ENCODE assay signal across 8 cellular contexts in genomic region chr2:232550351-232551261, GRCh38. TPM values are rescaled to one million over a fixed set of nuclear protein-coding genes. Genes with fewer than 3 reads are reported as not detected.
DNase-seq lines count a peak whose midpoint lies in the region; ATAC-seq, FAIRE-seq and TF ChIP-seq lines count a peak whose summit lies in the region.

EIF4E2 (plus strand) TSS chr2:232550689; CDS start chr2:232550725, 36 bp downstream.
TIGD1 (minus strand) TSS chr2:232550557; CDS start chr2:232549882, 675 bp downstream.

- H3K27me3 Mint-ChIP-seq in progenitor cell of endocrine pancreas = no peaks in the 10 kb centered on the region

- ATAC-seq in HG02840 (IDR thresholded peaks at IDR 0.05; ENCODE audit: low FRiP score, unreplicated experiment) (peak; percentile 91), left cardiac atrium (peak; percentile 98)

- peak within 1 kb of the TSS; percentile 96 for H3K4me3 Mint-ChIP-seq in progenitor cell of endocrine pancreas (ENCODE audit: low read depth)

- TF ChIP-seq POLR2A in GM12892 (IDR thresholded peaks at IDR 0.05; ENCODE audit: low read depth, low read length) (peak; percentile 93), adrenal gland (IDR thresholded peaks at IDR 0.05) (peak; percentile 76 to 94)

- H3K27ac ChIP-seq in adrenal gland = peak within 1 kb of the TSS; percentile 96 to 99 (median 98)

- 0 to 1% (median 1%) methylated on average over 12 to 82 of the region's 82 CpGs for WGBS in adrenal gland, 4 donors

- H3K36me3 Mint-ChIP-seq in progenitor cell of endocrine pancreas (ENCODE audit: insufficient read depth) = peaks cover 30% of the 10 kb centered on the region

- no peaks in the 10 kb centered on the region for H3K36me3 ChIP-seq in adrenal gland (replicated peaks in 1 of 2)

- intact Hi-C loops in adrenal gland (cut with DNase I) = no loop called here
- intact Hi-C loops in left cardiac atrium (cut with DNase I) = no loop called here

- no peaks in the 10 kb centered on the region for H3K27me3 ChIP-seq in adrenal gland

- peak; percentile 87 for FAIRE-seq in GM12892 (lab: Jason Lieb, UNC)

- H3K9me3 Mint-ChIP-seq in progenitor cell of endocrine pancreas (ENCODE audit: low read depth) = peaks cover 7% of the 10 kb centered on the region

- peak in 5 of 6 experiments; percentile 34 to 56 (median 50) for TF ChIP-seq CTCF in adrenal gland (IDR thresholded peaks at IDR 0.05)
- TF ChIP-seq CTCF in progenitor cell of endocrine pancreas (IDR thresholded peaks at IDR 0.05; ENCODE audit: unreplicated experiment) = peak; percentile 39

- DNase-seq in GM12892 (ENCODE audit: insufficient read length) (peak; percentile 99), NCI-H1436 (lab: John Stamatoyannopoulos, UW) (peak; percentile 85), SW480 (ENCODE audit: low spot score) (peak; percentile 90), adrenal gland (peak; percentile 95 to 97 (median 96)), left cardiac atrium (peak; percentile 96), progenitor cell of endocrine pancreas (ENCODE audit: low spot score, unreplicated experiment) (peak; percentile 91), ureter (ENCODE audit: low spot score) (peak; percentile 96)

- H3K27ac Mint-ChIP-seq in progenitor cell of endocrine pancreas = peak within 1 kb of the TSS; percentile 97

- H3K4me3 ChIP-seq in adrenal gland = peak within 1 kb of the TSS; percentile 27 to 94 (median 78)

- peaks cover 13% of the 10 kb centered on the region for H3K4me1 Mint-ChIP-seq in progenitor cell of endocrine pancreas (ENCODE audit: low read depth)

- H3K4me1 ChIP-seq in adrenal gland (replicated peaks in 1 of 2) = peaks cover 12 to 29% of the 10 kb centered on the region in 2 donors

- H3K9me3 ChIP-seq in adrenal gland (replicated peaks in 1 of 3) = no peaks in the 10 kb centered on the region

RNA-seq across cellular contexts. Expression of gene EIF4E2, which starts in this region (rescaled TPM):
- 80.5 TPM for polyA plus RNA-seq in GM12892 (2012; ENCODE audit: missing spikeins)
- total RNA-seq in adrenal gland = 100 to 1,000 TPM in 1 of 8 donors, 10 to 100 TPM in 7; 36.5 to 137 (median 57.8) TPM
- polyA plus RNA-seq in adrenal gland = 100 to 1,000 TPM in 1 of 3 donors, 10 to 100 TPM in 2; 32.2 to 121 (median 43.2) TPM
- total RNA-seq in left cardiac atrium = 10 to 100 TPM; 45.8 to 48.5 TPM
- 78.5 and 81.9 TPM in 2 replicates for total RNA-seq in progenitor cell of endocrine pancreas
- 49.1 TPM for total RNA-seq in ureter

RNA-seq across cellular contexts. Expression of gene TIGD1, which starts in this region (rescaled TPM):
- polyA plus RNA-seq in GM12892 (2012; ENCODE audit: missing spikeins) = 3.0 TPM
- total RNA-seq in adrenal gland (10 to 100 TPM in 1 of 8 donors, 1 to 10 TPM in 7; 2.2 to 15.2 (median 4.0) TPM), left cardiac atrium (1 to 10 TPM; 2.0 to 2.8 TPM), progenitor cell of endocrine pancreas (11.9 and 12.0 TPM in 2 replicates), ureter (7.9 TPM)
- polyA plus RNA-seq in adrenal gland = 10 to 100 TPM in 1 of 3 donors, 1 to 10 TPM in 2; 4.8 to 20.5 (median 6.2) TPM

Comparison
In these comparisons a context has a peak if more than half of its experiments do, and no peak if none do; other contexts are left out.
1. Peak in every context shown above with its lines: DNase-seq, ATAC-seq, H3K4me3 ChIP-seq and H3K27ac ChIP-seq.